Comparison of ENCODE assay signal across 15 cellular contexts in the genomic region with DNA sequence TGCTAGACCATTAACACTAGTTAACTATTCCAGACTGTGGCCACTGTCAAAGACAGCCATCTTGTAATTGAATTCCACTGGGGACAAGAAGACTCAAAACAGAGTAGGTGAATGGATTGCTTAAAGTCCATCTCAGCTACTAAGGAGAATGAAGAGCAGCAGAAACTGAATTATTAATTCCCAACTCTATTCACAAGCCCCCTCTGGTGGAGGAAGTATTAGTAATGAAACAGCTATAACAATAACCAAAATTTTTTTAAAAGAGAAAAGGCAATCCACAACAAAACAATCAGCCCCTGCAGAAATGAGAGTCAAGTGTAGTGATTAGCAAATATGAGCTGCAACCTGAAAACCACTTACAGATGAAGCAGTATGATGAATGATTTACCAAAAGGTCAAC.
A peak's percentile ranks its signal among the peaks of the same experiment; 100 is the strongest.
DNase-seq lines count a peak whose midpoint lies in the region; ATAC-seq, FAIRE-seq and TF ChIP-seq lines count a peak whose summit lies in the region.
"Had no signal": no experiment of that assay in that cellular context is flagged by ENCODE, and none has a peak within 500 bp of the region (broad histone marks: within the 10 kb centered on the region; RNA-seq: fewer than 3 reads in every experiment).

No MANE protein-coding gene starts in this region.

- no peak overlapping the region for H4K5ac ChIP-seq in H9 (ENCODE audit: insufficient read length, low read depth, low read length)

- TF ChIP-seq CTCF in AG09309 (IDR thresholded peaks at IDR 0.05; ENCODE audit: control insufficient read depth, insufficient read depth, low read depth, low read length, missing control alignments) (peak; percentile 43), H9 (conservative IDR thresholded peaks at IDR 0.05) (peak; percentile 43; the same call in 2 of the 3 replicates), SK-N-SH (IDR thresholded peaks at IDR 0.05) (peak; percentile 63), fibroblast of villous mesenchyme (IDR thresholded peaks at IDR 0.05; ENCODE audit: insufficient read depth, low read depth, low read length) (peak; percentile 27)

- TF ChIP-seq RAD21 in SK-N-SH (IDR thresholded peaks at IDR 0.05; ENCODE audit: low read length) = peak; percentile 49

- peaks cover 0 to 6% of the 10 kb centered on the region in 2 experiments; a peak in 1 of 4 replicates for H3K4me1 Mint-ChIP-seq in H9
- H3K4me1 Mint-ChIP-seq: activated T-helper 17 cell treated with anti-CD3 and anti-CD28 coated beads, Interleukin-2, amount 50 U/mL, for 72 hours had no signal

- no peaks in the 10 kb centered on the region for H3K9me2 ChIP-seq in SK-N-SH

- no peak overlapping the region for H3K18ac ChIP-seq in H9 (ENCODE audit: insufficient read length, low read depth, low read length)

- no peaks in the 10 kb centered on the region for H3K79me1 ChIP-seq in H9 (ENCODE audit: insufficient read depth, low read depth, low read length, poor library complexity, severe bottlenecking)

- CTCF ChIA-PET in SK-N-SH (lab: Yijun Ruan, JAX) = interaction anchor here (0.9 kb wide), 1 partner anchor 10 kb away, joined by 3 read pairs; no protein-coding TSS in a partner anchor

- H3T11ph ChIP-seq in H9 (ENCODE audit: low read length) = no peak overlapping the region

- no peaks in the 10 kb centered on the region for H3K9me3 ChIP-seq in H9 (ENCODE audit: control insufficient read depth, low read depth, low read length)
- no peaks in the 10 kb centered on the region for H3K9me3 ChIP-seq in SK-N-SH
- H3K9me3 ChIP-seq: gastroesophageal sphincter, testis had no signal

- H2BK12ac ChIP-seq in H9 (ENCODE audit: insufficient read length, low read depth, low read length) = no peak overlapping the region

- H2BK5ac ChIP-seq in H9 (ENCODE audit: insufficient read length, low read length) = no peak overlapping the region

- H3K14ac ChIP-seq in H9 (ENCODE audit: insufficient read depth, low read length) = no peak overlapping the region

- H3K27ac Mint-ChIP-seq in H9 = no peak overlapping the region
- H3K27ac Mint-ChIP-seq: activated T-helper 17 cell treated with anti-CD3 and anti-CD28 coated beads, Interleukin-2, amount 50 U/mL, for 72 hours had no signal

- no peaks in the 10 kb centered on the region for H4K20me1 ChIP-seq in H9 (ENCODE audit: control insufficient read depth, insufficient read depth, insufficient read length)
- no peaks in the 10 kb centered on the region for H4K20me1 ChIP-seq in SK-N-SH (ENCODE audit: insufficient read depth)

- H3K9ac ChIP-seq in H9 (ENCODE audit: extremely low read depth, insufficient read length, low read length) = no peak overlapping the region
- no peak overlapping the region for H3K9ac ChIP-seq in SK-N-SH

- no peak overlapping the region for H3K4me2 ChIP-seq in H9 (ENCODE audit: insufficient read depth, insufficient read length, low read length)
- no peak overlapping the region for H3K4me2 ChIP-seq in SK-N-SH

- POLR2A ChIA-PET in SK-N-SH (lab: Yijun Ruan, JAX) = no interaction called here

- H3K4me3 ChIP-seq in AG09309 (ENCODE audit: control insufficient read depth, low read depth, low read length) (no peak overlapping the region), SK-N-SH (ENCODE audit: low read depth in 2 of 2, low read length in 1 of 2) (no peak overlapping the region), fibroblast of villous mesenchyme (ENCODE audit: low read depth, low read length) (no peak overlapping the region)
- H3K4me3 ChIP-seq: gastroesophageal sphincter, lung, testis had no signal

- no peak for DNase-seq in AG09309 (ENCODE audit: low read depth)
- DNase-seq in H9 = no peak
- no peak for DNase-seq in SK-N-SH
- peak; percentile 28 for DNase-seq in fibroblast of villous mesenchyme (ENCODE audit: low read depth)
- DNase-seq in HT-29 (ENCODE audit: low spot score) = no peak
- DNase-seq in urothelium cell line (ENCODE audit: low spot score) = no peak
- no peak for DNase-seq in stimulated activated naive CD8-positive, alpha-beta T cell treated with anti-CD3 and anti-CD28 coated beads, Interleukin-15, Interleukin-2, amounts not matched to agents 100 U/mL and 50 U/mL, for 24 hours
- DNase-seq: activated CD4-positive, alpha-beta T cell treated with anti-CD3 and anti-CD28 coated beads for 48 hours; cerebellar nuclear complex; SIG-M5; testis had no signal

- no peak overlapping the region for H2AK5ac ChIP-seq in H9 (ENCODE audit: insufficient read length, low read length)

- H3K27ac ChIP-seq in H9 (ENCODE audit: insufficient read length, low read depth, low read length) (no peak overlapping the region), SK-N-SH (ENCODE audit: low read depth in 2 of 2, low read length in 1 of 2) (no peak overlapping the region)
- H3K27ac ChIP-seq: gastroesophageal sphincter, testis had no signal

- H3K4me1 ChIP-seq in H9 (ENCODE audit: insufficient read depth, low read length) (no peaks in the 10 kb centered on the region), SK-N-SH (ENCODE audit: control insufficient read depth in 1 of 2, insufficient read depth in 2 of 2, low read depth in 1 of 2, low read length in 1 of 2) (no peaks in the 10 kb centered on the region)
- H3K4me1 ChIP-seq: gastroesophageal sphincter, testis had no signal

- no peak for FAIRE-seq in urothelium cell line (lab: Jason Lieb, UNC)

- no peak overlapping the region for H3K4me3 Mint-ChIP-seq in H9
- H3K4me3 Mint-ChIP-seq: activated T-helper 17 cell treated with anti-CD3 and anti-CD28 coated beads, Interleukin-2, amount 50 U/mL, for 72 hours had no signal

- H2BK20ac ChIP-seq in H9 (ENCODE audit: low read depth, low read length, poor library complexity, severe bottlenecking) = no peak overlapping the region

- no peaks in the 10 kb centered on the region for H3K36me3 Mint-ChIP-seq in H9 (ENCODE audit: insufficient read depth in 1 of 3, low read depth in 3 of 3)

- no peak overlapping the region for H3K56ac ChIP-seq in H9 (ENCODE audit: insufficient read length, low read depth, low read length)

- H4K8ac ChIP-seq in H9 (replicated peaks; ENCODE audit: insufficient read length, low read depth, low read length) = no peak overlapping the region

- TF ChIP-seq EP300 in SK-N-SH (IDR thresholded peaks at IDR 0.05; ENCODE audit: borderline replicate concordance in 1 of 2, low read depth in 1 of 2, low read length in 1 of 2) = no peak

- no peak overlapping the region for H3K4ac ChIP-seq in H9 (ENCODE audit: low read depth, low read length)

- no peak for ATAC-seq in GM19328 (IDR thresholded peaks at IDR 0.05; ENCODE audit: unreplicated experiment)
- ATAC-seq in stimulated activated naive CD8-positive, alpha-beta T cell treated with anti-CD3 and anti-CD28 coated beads, Interleukin-15, Interleukin-2, amounts not matched to agents 100 U/mL and 50 U/mL, for 24 hours = no peak
- ATAC-seq: activated T-helper 17 cell treated with anti-CD3 and anti-CD28 coated beads, Interleukin-2, amount 50 U/mL, for 72 hours; gastroesophageal sphincter had no signal

- no peaks in the 10 kb centered on the region for H3K27me3 ChIP-seq in H9 (ENCODE audit: insufficient read depth, low read length)
- no peaks in the 10 kb centered on the region for H3K27me3 ChIP-seq in SK-N-SH (ENCODE audit: insufficient read depth)
- H3K27me3 ChIP-seq: gastroesophageal sphincter, testis had no signal

- no peaks in the 10 kb centered on the region for H3K27me3 Mint-ChIP-seq in H9 (ENCODE audit: low read depth)
- H3K27me3 Mint-ChIP-seq: activated T-helper 17 cell treated with anti-CD3 and anti-CD28 coated beads, Interleukin-2, amount 50 U/mL, for 72 hours had no signal

- no peaks in the 10 kb centered on the region for H3F3A ChIP-seq in SK-N-SH (replicated peaks; ENCODE audit: insufficient read depth)

- H2AFZ ChIP-seq in H9 (ENCODE audit: low read length) (no peak overlapping the region), SK-N-SH (ENCODE audit: low read depth) (no peak overlapping the region)

- no peak overlapping the region for H2BK120ac ChIP-seq in H9 (ENCODE audit: low read depth, low read length, poor library complexity, severe bottlenecking)

- H3K79me2 ChIP-seq in H9 (ENCODE audit: insufficient read depth, low read length) (no peaks in the 10 kb centered on the region), SK-N-SH (ENCODE audit: insufficient read depth) (no peaks in the 10 kb centered on the region)

- H2BK15ac ChIP-seq in H9 (ENCODE audit: low read depth, low read length) = no peak overlapping the region

- no peak overlapping the region for H3K23ac ChIP-seq in H9 (ENCODE audit: insufficient read length, low read depth, low read length)

- no peaks in the 10 kb centered on the region for H3K36me3 ChIP-seq in SK-N-SH (replicated peaks in 1 of 2; ENCODE audit: control insufficient read depth in 1 of 2, insufficient read depth in 2 of 2, low read length in 1 of 2)
- H3K36me3 ChIP-seq: gastroesophageal sphincter had no signal

- H3K23me2 ChIP-seq in H9 (ENCODE audit: insufficient read length, low read depth, low read length, poor library complexity, severe bottlenecking) = no peaks in the 10 kb centered on the region

- no peak overlapping the region for H4K91ac ChIP-seq in H9 (ENCODE audit: insufficient read length, low read depth, low read length)

- H3K9me3 Mint-ChIP-seq in H9 = no peaks in the 10 kb centered on the region; a peak in 1 of 5 replicates

TF ChIP-seq in SK-N-SH, 30 proteins besides CTCF, POLR2A, EP300 and RAD21:
- peak; percentile 28; the same call in 1 of the 2 replicates for TF ChIP-seq SMC3 (IDR thresholded peaks at IDR 0.05; ENCODE audit: low read depth, low read length)
- TF ChIP-seq, protein P1, sequence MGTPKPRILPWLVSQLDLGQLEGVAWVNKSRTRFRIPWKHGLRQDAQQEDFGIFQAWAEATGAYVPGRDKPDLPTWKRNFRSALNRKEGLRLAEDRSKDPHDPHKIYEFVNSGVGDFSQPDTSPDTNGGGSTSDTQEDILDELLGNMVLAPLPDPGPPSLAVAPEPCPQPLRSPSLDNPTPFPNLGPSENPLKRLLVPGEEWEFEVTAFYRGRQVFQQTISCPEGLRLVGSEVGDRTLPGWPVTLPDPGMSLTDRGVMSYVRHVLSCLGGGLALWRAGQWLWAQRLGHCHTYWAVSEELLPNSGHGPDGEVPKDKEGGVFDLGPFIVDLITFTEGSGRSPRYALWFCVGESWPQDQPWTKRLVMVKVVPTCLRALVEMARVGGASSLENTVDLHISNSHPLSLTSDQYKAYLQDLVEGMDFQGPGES (IDR thresholded peaks at IDR 0.05; ENCODE audit: low read depth, low read length) = no peak
